ENCODE assay signal across 7 cellular contexts in genomic region chrX:83997781-83998180, GRCh38.
"Had no signal": no experiment of that assay in that cellular context is flagged by ENCODE, and none has a peak within 500 bp of the region (broad histone marks: within the 10 kb centered on the region; RNA-seq: fewer than 3 reads in every experiment).

No MANE protein-coding gene starts in this region.

- H3K36me3 Mint-ChIP-seq: IgD-negative memory B cell had no signal

- H3K4me3 Mint-ChIP-seq: IgD-negative memory B cell had no signal

- H3K27ac Mint-ChIP-seq: IgD-negative memory B cell had no signal

- H3K27ac ChIP-seq: HL-60 had no signal

- H3K9me3 Mint-ChIP-seq: IgD-negative memory B cell had no signal

- DNase-seq: IMR-90, KBM-7, KG1 had no signal

- H3K4me3 ChIP-seq: K562 had no signal

- ATAC-seq: HepG2, K562 had no signal

- H3K27me3 Mint-ChIP-seq: IgD-negative memory B cell had no signal

- H3K4me1 Mint-ChIP-seq: IgD-negative memory B cell had no signal
